16 cellular contexts compared by ENCODE assay signal in genomic region chr5:117805058-117805457, GRCh38.
DNase-seq lines count a peak whose midpoint lies in the region; TF ChIP-seq lines count a peak whose summit lies in the region.
"Had no signal": no experiment of that assay in that cellular context is flagged by ENCODE, and none has a peak within 500 bp of the region (broad histone marks: within the 10 kb centered on the region; RNA-seq: fewer than 3 reads in every experiment).

No MANE protein-coding gene starts in this region.

- no peak overlapping the region for H3K27ac ChIP-seq in neural progenitor cell
- H3K27ac ChIP-seq: A549; BLaER1 treated with 17β-estradiol and CSF1 and Interleukin-3, amounts not matched to agents 10 nM and 100 nM; KMS-11 had no signal

- H3K27ac Mint-ChIP-seq in HFFc6, result peak overlapping the region; percentile 32
- H3K27ac Mint-ChIP-seq in neural progenitor cell, result no peak overlapping the region
- H3K27ac Mint-ChIP-seq: CD8-positive, alpha-beta T cell had no signal

- H3K27me3 Mint-ChIP-seq in HFFc6 (ENCODE audit: insufficient read depth) (no peaks in the 10 kb centered on the region), neural progenitor cell (ENCODE audit: insufficient read depth, low read depth) (no peaks in the 10 kb centered on the region)

- H2AFZ ChIP-seq in neural progenitor cell (replicated peaks), result peak overlapping the region; percentile 71

- H3K9me3 Mint-ChIP-seq in HFFc6, result peaks cover 19% of the 10 kb centered on the region
- H3K9me3 Mint-ChIP-seq in neural progenitor cell, result no peaks in the 10 kb centered on the region

- H3K4me3 Mint-ChIP-seq in HFFc6, result no peak overlapping the region
- no peak overlapping the region for H3K4me3 Mint-ChIP-seq in neural progenitor cell
- H3K4me3 Mint-ChIP-seq: CD8-positive, alpha-beta T cell had no signal

- H3K4me1 Mint-ChIP-seq in HFFc6 (ENCODE audit: low read depth) (peaks cover 62% of the 10 kb centered on the region), neural progenitor cell (no peaks in the 10 kb centered on the region)

- no peaks in the 10 kb centered on the region for H3K9me3 ChIP-seq in neural progenitor cell (ENCODE audit: low read depth)
- H3K9me3 ChIP-seq: A549; BLaER1 treated with 17β-estradiol and CSF1 and Interleukin-3, amounts not matched to agents 10 nM and 100 nM; HAP-1 had no signal

- H3K4me2 ChIP-seq in neural progenitor cell, result no peak overlapping the region
- H3K4me2 ChIP-seq: A549; BLaER1 treated with 17β-estradiol and CSF1 and Interleukin-3, amounts not matched to agents 10 nM and 100 nM; KMS-11 had no signal

- peaks cover 33% of the 10 kb centered on the region for H3K36me3 Mint-ChIP-seq in HFFc6 (ENCODE audit: low read depth)
- no peaks in the 10 kb centered on the region for H3K36me3 Mint-ChIP-seq in neural progenitor cell
- H3K36me3 Mint-ChIP-seq: CD8-positive, alpha-beta T cell had no signal

- H3F3A ChIP-seq in neural progenitor cell (ENCODE audit: low read depth), result no peaks in the 10 kb centered on the region

- H3K4me3 ChIP-seq in neural progenitor cell, result no peak overlapping the region
- H3K4me3 ChIP-seq: A549; BLaER1 treated with 17β-estradiol and CSF1 and Interleukin-3, amounts not matched to agents 10 nM and 100 nM; HAP-1 had no signal

- H3K4me1 ChIP-seq in neural progenitor cell, result no peaks in the 10 kb centered on the region
- H3K4me1 ChIP-seq: A549; BLaER1 treated with 17β-estradiol and CSF1 and Interleukin-3, amounts not matched to agents 10 nM and 100 nM; HAP-1 had no signal

- H3K79me2 ChIP-seq in neural progenitor cell (ENCODE audit: low read depth), result no peaks in the 10 kb centered on the region

- H3K36me3 ChIP-seq in neural progenitor cell, result no peaks in the 10 kb centered on the region
- H3K36me3 ChIP-seq: BLaER1 treated with 17β-estradiol and CSF1 and Interleukin-3, amounts not matched to agents 10 nM and 100 nM; HAP-1 had no signal

- no peak overlapping the region for H3K9ac ChIP-seq in neural progenitor cell
- H3K9ac ChIP-seq: BLaER1 treated with 17β-estradiol and CSF1 and Interleukin-3, amounts not matched to agents 10 nM and 100 nM; KMS-11 had no signal

- peak; percentile 1 for DNase-seq in ELF-1 (ENCODE audit: low read depth, low spot score)
- no peak for DNase-seq in HFFc6
- DNase-seq in neural progenitor cell (ENCODE audit: low spot score), result no peak
- no peak for DNase-seq in SHP77 treated with DMSO at 0.1 percent for 48 hours (lab: John Stamatoyannopoulos, UW)
- DNase-seq in NCI-H1105 treated with DMSO at 0.1 percent for 48 hours (lab: John Stamatoyannopoulos, UW), result no peak
- DNase-seq in NCI-H2196 (lab: John Stamatoyannopoulos, UW; ENCODE audit: unreplicated experiment), result no peak
- DNase-seq: AML-193; Calu3; CD8-positive, alpha-beta T cell; DMS79 treated with DMSO at 0.1 percent for 48 hours; EL; GOT3 had no signal

- TF ChIP-seq CTCF in HFFc6 (IDR thresholded peaks at IDR 0.05) (no peak), neural progenitor cell (IDR thresholded peaks at IDR 0.05) (no peak)

- H4K20me1 ChIP-seq in neural progenitor cell (ENCODE audit: low read depth), result no peaks in the 10 kb centered on the region
- H4K20me1 ChIP-seq: BLaER1 treated with 17β-estradiol and CSF1 and Interleukin-3, amounts not matched to agents 10 nM and 100 nM had no signal

- no peaks in the 10 kb centered on the region for H3K27me3 ChIP-seq in neural progenitor cell
- H3K27me3 ChIP-seq: BLaER1 treated with 17β-estradiol and CSF1 and Interleukin-3, amounts not matched to agents 10 nM and 100 nM had no signal
